In the genomic region with DNA sequence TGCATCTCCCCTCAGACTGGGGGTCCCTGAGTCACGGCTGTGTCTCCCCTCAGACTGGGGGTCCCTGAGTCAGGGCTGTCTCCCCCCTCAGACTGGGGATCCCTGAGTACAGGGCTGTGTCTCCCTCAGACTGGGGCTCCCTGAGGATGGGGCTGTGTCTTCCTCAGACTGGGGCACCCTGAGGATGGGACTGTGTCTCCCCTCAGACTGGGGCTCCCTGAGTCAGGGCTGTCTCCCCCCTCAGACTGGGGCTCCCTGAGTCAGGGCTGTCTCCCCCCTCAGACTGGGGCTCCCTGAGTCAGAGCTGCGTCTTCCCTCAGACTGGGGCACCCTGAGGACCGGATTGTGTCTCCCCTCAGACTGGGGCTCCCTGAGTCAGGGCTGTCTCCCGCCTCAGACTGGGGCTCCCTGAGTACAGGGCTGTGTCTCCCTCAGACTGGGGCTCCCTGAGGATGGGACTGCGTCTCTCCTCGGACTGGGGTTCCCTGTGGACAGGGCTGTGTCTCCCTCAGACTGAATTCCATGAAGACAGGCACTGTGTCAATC, we compare ENCODE assay signal across 1 cellular context.
TF ChIP-seq lines count a peak whose summit lies in the region.

No MANE protein-coding gene starts in this region.

TF ChIP-seq in K562, 482 proteins besides CTCF, POLR2A, EP300 and RAD21:
- TF ChIP-seq WHSC1 (IDR thresholded peaks at IDR 0.05; ENCODE audit: low read length), result peak; percentile 48
